In the genomic region with DNA sequence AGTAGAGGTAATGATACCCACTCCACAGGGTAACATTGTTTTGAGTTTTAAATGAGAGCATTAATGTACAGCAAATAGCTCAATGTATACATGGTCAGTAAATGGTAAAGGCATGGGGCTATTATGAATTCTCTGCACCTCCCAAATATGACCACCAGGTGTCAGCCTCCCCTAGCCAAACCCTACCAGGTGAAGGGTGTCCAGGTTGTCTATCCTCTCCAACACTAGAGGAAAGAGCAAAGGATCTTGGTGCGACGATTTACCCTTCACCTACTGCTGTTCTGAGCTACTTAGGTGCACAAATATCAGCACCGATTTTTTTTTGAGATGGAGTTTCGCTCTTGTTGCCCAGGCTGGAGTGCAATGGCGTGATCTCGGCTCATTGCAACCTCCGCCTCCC, we compare ENCODE assay signal across 1 cellular context.
TF ChIP-seq lines count a peak whose summit lies in the region.

No MANE protein-coding gene starts in this region.

TF ChIP-seq in GM23338, 12 proteins besides CTCF, POLR2A, EP300 and RAD21 (continued from another document):
- TF ChIP-seq, protein P1, sequence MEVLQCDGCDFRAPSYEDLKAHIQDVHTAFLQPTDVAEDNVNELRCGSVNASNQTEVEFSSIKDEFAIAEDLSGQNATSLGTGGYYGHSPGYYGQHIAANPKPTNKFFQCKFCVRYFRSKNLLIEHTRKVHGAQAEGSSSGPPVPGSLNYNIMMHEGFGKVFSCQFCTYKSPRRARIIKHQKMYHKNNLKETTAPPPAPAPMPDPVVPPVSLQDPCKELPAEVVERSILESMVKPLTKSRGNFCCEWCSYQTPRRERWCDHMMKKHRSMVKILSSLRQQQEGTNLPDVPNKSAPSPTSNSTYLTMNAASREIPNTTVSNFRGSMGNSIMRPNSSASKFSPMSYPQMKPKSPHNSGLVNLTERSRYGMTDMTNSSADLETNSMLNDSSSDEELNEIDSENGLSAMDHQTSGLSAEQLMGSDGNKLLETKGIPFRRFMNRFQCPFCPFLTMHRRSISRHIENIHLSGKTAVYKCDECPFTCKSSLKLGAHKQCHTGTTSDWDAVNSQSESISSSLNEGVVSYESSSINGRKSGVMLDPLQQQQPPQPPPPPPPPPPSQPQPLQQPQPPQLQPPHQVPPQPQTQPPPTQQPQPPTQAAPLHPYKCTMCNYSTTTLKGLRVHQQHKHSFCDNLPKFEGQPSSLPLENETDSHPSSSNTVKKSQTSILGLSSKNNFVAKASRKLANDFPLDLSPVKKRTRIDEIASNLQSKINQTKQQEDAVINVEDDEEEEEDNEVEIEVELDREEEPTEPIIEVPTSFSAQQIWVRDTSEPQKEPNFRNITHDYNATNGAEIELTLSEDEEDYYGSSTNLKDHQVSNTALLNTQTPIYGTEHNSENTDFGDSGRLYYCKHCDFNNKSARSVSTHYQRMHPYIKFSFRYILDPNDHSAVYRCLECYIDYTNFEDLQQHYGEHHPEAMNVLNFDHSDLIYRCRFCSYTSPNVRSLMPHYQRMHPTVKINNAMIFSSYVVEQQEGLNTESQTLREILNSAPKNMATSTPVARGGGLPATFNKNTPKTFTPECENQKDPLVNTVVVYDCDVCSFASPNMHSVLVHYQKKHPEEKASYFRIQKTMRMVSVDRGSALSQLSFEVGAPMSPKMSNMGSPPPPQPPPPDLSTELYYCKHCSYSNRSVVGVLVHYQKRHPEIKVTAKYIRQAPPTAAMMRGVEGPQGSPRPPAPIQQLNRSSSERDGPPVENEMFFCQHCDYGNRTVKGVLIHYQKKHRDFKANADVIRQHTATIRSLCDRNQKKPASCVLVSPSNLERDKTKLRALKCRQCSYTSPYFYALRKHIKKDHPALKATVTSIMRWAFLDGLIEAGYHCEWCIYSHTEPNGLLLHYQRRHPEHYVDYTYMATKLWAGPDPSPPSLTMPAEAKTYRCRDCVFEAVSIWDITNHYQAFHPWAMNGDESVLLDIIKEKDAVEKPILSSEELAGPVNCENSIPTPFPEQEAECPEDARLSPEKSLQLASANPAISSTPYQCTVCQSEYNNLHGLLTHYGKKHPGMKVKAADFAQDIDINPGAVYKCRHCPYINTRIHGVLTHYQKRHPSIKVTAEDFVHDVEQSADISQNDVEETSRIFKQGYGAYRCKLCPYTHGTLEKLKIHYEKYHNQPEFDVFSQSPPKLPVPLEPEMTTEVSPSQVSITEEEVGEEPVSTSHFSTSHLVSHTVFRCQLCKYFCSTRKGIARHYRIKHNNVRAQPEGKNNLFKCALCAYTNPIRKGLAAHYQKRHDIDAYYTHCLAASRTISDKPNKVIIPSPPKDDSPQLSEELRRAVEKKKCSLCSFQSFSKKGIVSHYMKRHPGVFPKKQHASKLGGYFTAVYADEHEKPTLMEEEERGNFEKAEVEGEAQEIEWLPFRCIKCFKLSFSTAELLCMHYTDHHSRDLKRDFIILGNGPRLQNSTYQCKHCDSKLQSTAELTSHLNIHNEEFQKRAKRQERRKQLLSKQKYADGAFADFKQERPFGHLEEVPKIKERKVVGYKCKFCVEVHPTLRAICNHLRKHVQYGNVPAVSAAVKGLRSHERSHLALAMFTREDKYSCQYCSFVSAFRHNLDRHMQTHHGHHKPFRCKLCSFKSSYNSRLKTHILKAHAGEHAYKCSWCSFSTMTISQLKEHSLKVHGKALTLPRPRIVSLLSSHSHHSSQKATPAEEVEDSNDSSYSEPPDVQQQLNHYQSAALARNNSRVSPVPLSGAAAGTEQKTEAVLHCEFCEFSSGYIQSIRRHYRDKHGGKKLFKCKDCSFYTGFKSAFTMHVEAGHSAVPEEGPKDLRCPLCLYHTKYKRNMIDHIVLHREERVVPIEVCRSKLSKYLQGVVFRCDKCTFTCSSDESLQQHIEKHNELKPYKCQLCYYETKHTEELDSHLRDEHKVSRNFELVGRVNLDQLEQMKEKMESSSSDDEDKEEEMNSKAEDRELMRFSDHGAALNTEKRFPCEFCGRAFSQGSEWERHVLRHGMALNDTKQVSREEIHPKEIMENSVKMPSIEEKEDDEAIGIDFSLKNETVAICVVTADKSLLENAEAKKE (CRISPR knock-in tag; IDR thresholded peaks at IDR 0.05), result no peak
